8 cellular contexts compared by ENCODE assay signal in genomic region chr3:105868745-105869530, GRCh38. TPM values are rescaled to one million over a fixed set of nuclear protein-coding genes. Genes with fewer than 3 reads are reported as not detected.
DNase-seq lines count a peak whose midpoint lies in the region; ATAC-seq and TF ChIP-seq lines count a peak whose summit lies in the region.

Gene CBLB (minus strand): TSS chr3:105869012. CDS start chr3:105867577, 1,435 bp downstream.

- no peak for TF ChIP-seq CTCF in AG04450 (IDR thresholded peaks at IDR 0.05; ENCODE audit: low read depth, low read length)
- TF ChIP-seq CTCF in activated B cell treated with CpG ODN at 0.5 μM for 24 hours (IDR thresholded peaks at IDR 0.05): no peak
- no peak for TF ChIP-seq CTCF in smooth muscle cell (IDR thresholded peaks at IDR 0.05; ENCODE audit: borderline replicate concordance, insufficient read depth, poor library complexity, severe bottlenecking)

- peaks cover 30% of the 10 kb centered on the region for H4K20me1 ChIP-seq in smooth muscle cell (ENCODE audit: low read depth)

- TF ChIP-seq POLR2A in GM18951 (IDR thresholded peaks at IDR 0.05; ENCODE audit: extremely low read depth, insufficient read depth, insufficient read length): peak; percentile 59

- H3K27me3 ChIP-seq in AG04450 (ENCODE audit: control insufficient read depth, insufficient read depth, low read length) (no peaks in the 10 kb centered on the region), smooth muscle cell (ENCODE audit: low read depth) (no peaks in the 10 kb centered on the region)

- no peaks in the 10 kb centered on the region for H3K27me3 Mint-ChIP-seq in activated B cell treated with CpG ODN at 0.5 μM for 24 hours

- peaks cover 46% of the 10 kb centered on the region for H3K79me2 ChIP-seq in smooth muscle cell (ENCODE audit: low read depth)

- in situ Hi-C loops in GM18951 (cut with MboI; ENCODE audit: low sequenced_read_pairs, unreplicated experiment): loop anchor here (25.0 kb wide), 1 partner anchor 318 kb away; no protein-coding TSS in a partner anchor

- peak within 1 kb of the TSS; percentile 88 for H3K27ac ChIP-seq in AG04450 (ENCODE audit: low read depth, low read length)
- peak within 1 kb of the TSS; percentile 98 for H3K27ac ChIP-seq in caudate nucleus (ENCODE audit: low read depth, low read length)
- peak within 1 kb of the TSS; percentile 90 for H3K27ac ChIP-seq in smooth muscle cell (ENCODE audit: low read depth)

- H3K4me3 ChIP-seq in AG04450 (ENCODE audit: low read depth, low read length): peak within 1 kb of the TSS; percentile 84
- H3K4me3 ChIP-seq in smooth muscle cell: peak within 1 kb of the TSS; percentile 98

- peaks cover 36% of the 10 kb centered on the region for H3K36me3 Mint-ChIP-seq in activated B cell treated with CpG ODN at 0.5 μM for 24 hours (ENCODE audit: low read depth)

- H3K36me3 ChIP-seq in smooth muscle cell (ENCODE audit: low read depth): no peaks in the 10 kb centered on the region

- DNase-seq in AG04450 (ENCODE audit: low read depth, low spot score): peak; percentile 89
- DNase-seq in NCI-H345 (lab: John Stamatoyannopoulos, UW): peak; percentile 92
- peak; percentile 78 for DNase-seq in activated B cell treated with CpG ODN at 0.5 μM for 24 hours
- peak; percentile 78 to 98 (median 93) for DNase-seq in caudate nucleus (lab: John Stamatoyannopoulos, UW)
- DNase-seq in iPS-NIHi7 (ENCODE audit: extremely low spot score): peak; percentile 93
- DNase-seq in smooth muscle cell (lab: John Stamatoyannopoulos, UW; ENCODE audit: unreplicated experiment): peak; percentile 86

- H3F3A ChIP-seq in smooth muscle cell (ENCODE audit: low read depth): peaks cover 8% of the 10 kb centered on the region

- CTCF ChIA-PET in AG04450 (lab: Charles Lee) (interaction anchor here (0.6 to 1.6 kb wide), 2 partner anchors 180 to 623 kb away, joined by 3 to 4 read pairs; no protein-coding TSS in a partner anchor), activated B cell treated with CpG ODN at 0.5 μM for 24 hours (lab: Charles Lee) (interaction anchor here (1.3 kb wide), 1 partner anchor 182 kb away, joined by 3 read pairs; no protein-coding TSS in a partner anchor)

- peak within 1 kb of the TSS; percentile 97 for H2AFZ ChIP-seq in smooth muscle cell (ENCODE audit: low read depth)

- WGBS in smooth muscle cell (ENCODE audit: low lambda C conversion rate): under 1% methylated on average over 44 of the region's 67 CpGs

- no peaks in the 10 kb centered on the region for H3K9me3 Mint-ChIP-seq in activated B cell treated with CpG ODN at 0.5 μM for 24 hours

- ATAC-seq in HG03196 (IDR thresholded peaks at IDR 0.05; ENCODE audit: unreplicated experiment) (peak; percentile 80), activated B cell treated with CpG ODN at 0.5 μM for 24 hours (ENCODE audit: low read depth) (peak; percentile 93)

- POLR2A ChIA-PET in AG04450 (lab: Yijun Ruan, JAX): interaction anchor here (0.5 to 2.0 kb wide), 5 partner anchors 34 to 858 kb away, joined by 3 to 9 read pairs (median 6); no protein-coding TSS in a partner anchor
- POLR2A ChIA-PET in activated B cell treated with CpG ODN at 0.5 μM for 24 hours (lab: Charles Lee): interaction anchor here (0.6 to 2.9 kb wide), 19 partner anchors 9 to 434 kb away, joined by 3 to 26 read pairs (median 5); no protein-coding TSS in a partner anchor

- H3K9ac ChIP-seq in smooth muscle cell (ENCODE audit: low read depth): peak within 1 kb of the TSS; percentile 93

- H3K4me3 Mint-ChIP-seq in activated B cell treated with CpG ODN at 0.5 μM for 24 hours: peak within 1 kb of the TSS; percentile 100

- peak within 1 kb of the TSS; percentile 95 for H3K4me2 ChIP-seq in smooth muscle cell

- intact Hi-C loops in activated B cell treated with CpG ODN at 0.5 μM for 24 hours (cut with micrococcal nuclease): loop anchor here (1.0 to 5.0 kb wide), 9 partner anchors 13 to 1653 kb away; partner anchors contain the start of gene BBX

- peaks cover 28% of the 10 kb centered on the region for H3K4me1 ChIP-seq in smooth muscle cell (ENCODE audit: low read depth)

- peaks cover 53% of the 10 kb centered on the region for H3K4me1 Mint-ChIP-seq in activated B cell treated with CpG ODN at 0.5 μM for 24 hours

- H3K27ac Mint-ChIP-seq in activated B cell treated with CpG ODN at 0.5 μM for 24 hours: peak within 1 kb of the TSS; percentile 99

- H3K9me3 ChIP-seq in AG04450 (ENCODE audit: control insufficient read depth, insufficient read depth, low read length) (no peaks in the 10 kb centered on the region; the same call in 1 of the 2 replicates), smooth muscle cell (replicated peaks; ENCODE audit: low read depth) (no peaks in the 10 kb centered on the region)

RNA-seq across cellular contexts. Expression of gene CBLB, which starts in this region (rescaled TPM):
- polyA plus RNA-seq in AG04450 (2011; rRNA removed) (18.5 and 24.7 TPM in 2 replicates), smooth muscle cell (13.9 and 18.3 TPM in 2 replicates)
- polyA minus RNA-seq in AG04450 (2011; rRNA and poly(A)+ RNA removed): 27.9 and 39.1 TPM in 2 replicates
- total RNA-seq in activated B cell treated with CpG ODN at 0.5 μM for 24 hours (69.2 and 78.1 TPM in 2 replicates), smooth muscle cell (38.0 and 38.9 TPM in 2 replicates)

Comparison
In these comparisons a context has a peak if more than half of its experiments do, and no peak if none do; other contexts are left out.
1. Peak in every context shown above with its lines: DNase-seq, ATAC-seq, H3K4me3 ChIP-seq and H3K27ac ChIP-seq.